Comparison of ENCODE assay signal across 13 cellular contexts in genomic region chr11:64396079-64396591, GRCh38. TPM values are rescaled to one million over a fixed set of nuclear protein-coding genes. Genes with fewer than 3 reads are reported as not detected.
DNase-seq lines count a peak whose midpoint lies in the region; ATAC-seq and TF ChIP-seq lines count a peak whose summit lies in the region.
"Had no signal": no experiment of that assay in that cellular context is flagged by ENCODE, and none has a peak within 500 bp of the region (broad histone marks: within the 10 kb centered on the region; RNA-seq: fewer than 3 reads in every experiment).

No MANE protein-coding gene starts in this region.

- H3K9me3 ChIP-seq in iPS-20b (ENCODE audit: insufficient read depth, low read depth, low read length) (no peaks in the 10 kb centered on the region), smooth muscle cell (replicated peaks; ENCODE audit: low read depth) (no peaks in the 10 kb centered on the region), mammary epithelial cell (replicated peaks; ENCODE audit: insufficient read depth, low read length) (no peaks in the 10 kb centered on the region)
- H3K9me3 ChIP-seq: tibial artery had no signal

- WGBS in smooth muscle cell (ENCODE audit: low lambda C conversion rate), result 14% methylated on average over 15 of the region's 15 CpGs
- WGBS in mammary epithelial cell (ENCODE audit: low coverage, missing lambda C conversion rate), result 93% methylated on average over 14 of the region's 15 CpGs

- ATAC-seq in GM21367 (IDR thresholded peaks at IDR 0.05; ENCODE audit: unreplicated experiment), result no peak

- no peaks in the 10 kb centered on the region for H3K27me3 ChIP-seq in iPS-20b (ENCODE audit: insufficient read depth, low read length)
- no peaks in the 10 kb centered on the region for H3K27me3 ChIP-seq in smooth muscle cell (ENCODE audit: low read depth)
- H3K27me3 ChIP-seq in mammary epithelial cell (ENCODE audit: insufficient read depth, low read length), result no peaks in the 10 kb centered on the region

- dilution Hi-C loops in mammary epithelial cell (cut with HindIII; ENCODE audit: low sequenced_read_pairs), result loop anchor here (5.0 kb wide), 1 partner anchor 41 kb away; no protein-coding TSS in a partner anchor

- peak overlapping the region; percentile 80 for H3K4me2 ChIP-seq in smooth muscle cell
- no peak overlapping the region for H3K4me2 ChIP-seq in mammary epithelial cell (ENCODE audit: insufficient read depth, low read depth, low read length)

- H3K36me3 ChIP-seq in iPS-20b (ENCODE audit: insufficient read depth, low read depth, low read length), result no peaks in the 10 kb centered on the region
- no peaks in the 10 kb centered on the region for H3K36me3 ChIP-seq in smooth muscle cell (ENCODE audit: low read depth)
- H3K36me3 ChIP-seq in mammary epithelial cell (ENCODE audit: insufficient read depth, low read length), result no peaks in the 10 kb centered on the region
- H3K36me3 ChIP-seq: tibial artery had no signal

- H3K79me2 ChIP-seq in smooth muscle cell (ENCODE audit: low read depth) (no peaks in the 10 kb centered on the region), mammary epithelial cell (ENCODE audit: insufficient read depth, low read length) (no peaks in the 10 kb centered on the region)

- CTCF ChIA-PET in mammary epithelial cell (lab: Charles Lee; ENCODE audit: low non-redundant PET), result no interaction called here

- H3K9ac ChIP-seq in iPS-20b (ENCODE audit: low read depth, low read length) (peak overlapping the region; percentile 26; the same call in 1 of the 2 replicates), smooth muscle cell (ENCODE audit: low read depth) (no peak overlapping the region), mammary epithelial cell (ENCODE audit: insufficient read depth, low read length) (no peak overlapping the region)

- H3K27ac ChIP-seq in iPS-20b (ENCODE audit: low read length) (no peak overlapping the region), smooth muscle cell (ENCODE audit: low read depth) (peak overlapping the region; percentile 4), mammary epithelial cell (ENCODE audit: insufficient read depth, low read depth, low read length) (no peak overlapping the region)
- H3K27ac ChIP-seq: epithelial cell of prostate had no signal

- H3K4me1 ChIP-seq in iPS-20b (ENCODE audit: insufficient read depth, low read length) (peaks cover 14% of the 10 kb centered on the region; the same call in 1 of the 2 replicates), smooth muscle cell (ENCODE audit: low read depth) (peaks cover 16% of the 10 kb centered on the region), mammary epithelial cell (ENCODE audit: insufficient read depth, low read length) (peaks cover 17% of the 10 kb centered on the region)

- H2AFZ ChIP-seq in smooth muscle cell (ENCODE audit: low read depth) (peak overlapping the region; percentile 96), mammary epithelial cell (ENCODE audit: low read depth, low read length) (no peak overlapping the region)

- H3F3A ChIP-seq in smooth muscle cell (ENCODE audit: low read depth), result peaks cover 5% of the 10 kb centered on the region

- DNase-seq in NCI-H146 (lab: John Stamatoyannopoulos, UW) (peak; percentile 8), NCI-H146 treated with DMSO at 0.1 percent for 48 hours (lab: John Stamatoyannopoulos, UW; ENCODE audit: unreplicated experiment) (no peak), UCSD-AML1 (lab: John Stamatoyannopoulos, UW; ENCODE audit: unreplicated experiment) (peak; percentile 26), smooth muscle cell (lab: John Stamatoyannopoulos, UW; ENCODE audit: unreplicated experiment) (no peak), mammary epithelial cell (no peak)
- DNase-seq in activated effector memory CD4-positive, alpha-beta T cell treated with Interleukin-2 at 50 U/mL for 16 hours, result no peak
- DNase-seq: GF-D8; GOT3; NK-92 treated with Interleukin-12 subunit alpha and Interleukin-12 subunit beta, amount 100 ng/mL, for 24 hours had no signal

- TF ChIP-seq CTCF in smooth muscle cell (IDR thresholded peaks at IDR 0.05; ENCODE audit: borderline replicate concordance, insufficient read depth, poor library complexity, severe bottlenecking) (no peak), mammary epithelial cell (conservative IDR thresholded peaks at IDR 0.05 in 1 of 2, IDR thresholded peaks at IDR 0.05 in 1 of 2; ENCODE audit: extremely low read depth in 1 of 2, insufficient read depth in 1 of 2, low read depth in 1 of 2, low read length in 2 of 2) (no peak)

- H4K20me1 ChIP-seq in smooth muscle cell (ENCODE audit: low read depth), result no peaks in the 10 kb centered on the region
- no peaks in the 10 kb centered on the region for H4K20me1 ChIP-seq in mammary epithelial cell (ENCODE audit: insufficient read depth, low read length)

- in situ Hi-C loops in mammary epithelial cell (cut with MboI; ENCODE audit: low sequenced_read_pairs in 2 of 2), result no loop called here

- intact Hi-C loops in mammary epithelial cell (cut with micrococcal nuclease), result no loop called here

- BruUV-seq in mammary epithelial cell (replicated peaks; lab: Mats Ljungman, UMichigan), result no TSS peak

- peak overlapping the region; percentile 37; the same call in 1 of the 2 replicates for H3K4me3 ChIP-seq in iPS-20b (ENCODE audit: low read length)
- no peak overlapping the region for H3K4me3 ChIP-seq in smooth muscle cell
- no peak overlapping the region for H3K4me3 ChIP-seq in mammary epithelial cell (replicated peaks in 1 of 3; ENCODE audit: insufficient read depth in 1 of 3, low read depth in 2 of 3, low read length in 3 of 3)
- H3K4me3 ChIP-seq: tibial artery had no signal

RNA-seq across cellular contexts. Expression of gene RPS6KA4, which starts 37.2 kb away (rescaled TPM):
- total RNA-seq in smooth muscle cell (19.5 and 21.8 TPM in 2 replicates), mammary epithelial cell (10 to 100 TPM; 45.0 to 92.1 TPM)
- polyA plus RNA-seq in smooth muscle cell (40.0 and 42.9 TPM in 2 replicates), mammary epithelial cell (62.1 TPM)
- 70.8 TPM for polyA minus RNA-seq in mammary epithelial cell

RNA-seq across cellular contexts. Expression of gene CCDC88B, which starts 56.1 kb away (rescaled TPM):
- 0.22 and 2.2 TPM in 2 replicates for total RNA-seq in smooth muscle cell
- polyA plus RNA-seq in smooth muscle cell, result 2.2 and 3.4 TPM in 2 replicates
- total RNA-seq in mammary epithelial cell, result 1 to 10 TPM; 1.8 to 7.1 TPM
- 4.6 TPM for polyA plus RNA-seq in mammary epithelial cell
- 6.4 TPM for polyA minus RNA-seq in mammary epithelial cell

Comparison
In these comparisons a context has a peak if more than half of its experiments do, and no peak if none do; other contexts are left out.
1. DNase-seq: peak in NCI-H146 (single experiment) and UCSD-AML1 (single experiment); none in NCI-H146 treated with DMSO at 0.1 percent for 48 hours (single experiment), smooth muscle cell (single experiment), mammary epithelial cell (single experiment) and activated effector memory CD4-positive, alpha-beta T cell treated with Interleukin-2 at 50 U/mL for 16 hours (single experiment).